In the genomic region with DNA sequence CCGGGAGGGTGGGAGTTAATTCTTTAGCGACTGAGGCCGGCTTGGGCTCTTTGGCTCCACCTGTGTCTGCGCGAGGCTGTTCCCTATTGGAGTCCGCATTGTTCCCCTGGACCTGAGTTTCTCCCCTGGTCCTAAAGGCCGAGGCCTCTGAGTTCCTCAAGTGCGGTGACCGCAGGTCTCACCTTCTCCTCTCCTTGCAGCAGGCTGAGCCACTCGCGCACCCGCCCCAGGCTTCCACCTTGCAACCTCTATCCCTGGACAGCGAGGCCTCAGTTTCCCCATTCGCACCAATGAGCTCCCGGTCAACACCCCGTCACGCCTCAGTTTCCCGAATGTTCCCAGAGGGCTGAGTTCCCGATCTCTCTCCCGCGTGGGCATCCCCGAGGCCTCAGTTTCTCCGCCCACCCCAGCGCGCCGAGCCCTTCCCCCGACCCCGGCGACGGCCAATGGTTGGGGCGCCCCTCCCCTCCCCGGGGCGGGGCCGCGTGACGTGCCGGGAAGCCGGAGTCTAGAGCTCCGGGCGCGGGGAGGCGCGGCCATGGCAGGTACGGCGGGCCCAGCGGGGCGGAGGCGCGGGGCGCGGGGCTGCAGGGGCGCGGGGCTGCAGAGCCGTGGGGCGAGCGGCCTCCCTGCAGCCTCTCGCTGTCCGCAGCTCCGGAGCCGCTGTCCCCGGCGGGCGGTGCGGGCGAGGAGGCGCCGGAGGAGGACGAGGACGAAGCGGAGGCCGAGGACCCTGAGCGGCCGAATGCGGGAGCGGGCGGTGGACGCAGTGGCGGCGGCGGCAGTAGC, we compare ENCODE assay signal across 8 cellular contexts. TPM values are rescaled to one million over a fixed set of nuclear protein-coding genes. Genes with fewer than 3 reads are reported as not detected.
DNase-seq lines count a peak whose midpoint lies in the region; ATAC-seq and TF ChIP-seq lines count a peak whose summit lies in the region.

MPND (plus strand) TSS at position 507 of the 789 bp plus-strand sequence; CDS start at position 539, 32 bp downstream.

- DNase-seq in DMS53 (lab: John Stamatoyannopoulos, UW) (peak; percentile 90), RWPE1 (ENCODE audit: low spot score) (peak; percentile 76), fibroblast of pulmonary artery (ENCODE audit: low read depth) (peak; percentile 75), nephron progenitor cell (peak; percentile 94)
- DNase-seq in Jurkat, Clone E6-1 (ENCODE audit: low read depth, low spot score) = peak; percentile 69
- DNase-seq in activated T-helper 2 cell treated with anti-CD3 and anti-CD28 coated beads, Interferon-gamma antibody, Interleukin-2, Interleukin-4, amounts not matched to agents 10 μg/mL and 5 μg/mL and 100 μg/mL, durations not matched to agents 14 hours and 24 hours and 36 hours (ENCODE audit: low spot score) = peak; percentile 92
- DNase-seq in stimulated activated naive CD8-positive, alpha-beta T cell treated with anti-CD3 and anti-CD28 coated beads, Interleukin-15, amount 100 ng/mL, for 72 hours = peak; percentile 91 to 94

- peak within 1 kb of the TSS; percentile 91 for H3K27ac Mint-ChIP-seq in activated T-helper 2 cell treated with anti-CD3 and anti-CD28 coated beads, Interferon-gamma antibody, Interleukin-2, Interleukin-4, amounts not matched to agents 10 μg/mL and 5 μg/mL and 100 μg/mL, durations not matched to agents 14 hours and 24 hours and 36 hours
- H3K27ac Mint-ChIP-seq in nephron progenitor cell = peak within 1 kb of the TSS; percentile 96
- H3K27ac Mint-ChIP-seq in stimulated activated naive CD8-positive, alpha-beta T cell treated with anti-CD3 and anti-CD28 coated beads, Interleukin-15, amount 100 ng/mL, for 72 hours = peak within 1 kb of the TSS; percentile 87 to 92

- no peaks in the 10 kb centered on the region for H3K9me3 Mint-ChIP-seq in activated T-helper 2 cell treated with anti-CD3 and anti-CD28 coated beads, Interferon-gamma antibody, Interleukin-2, Interleukin-4, amounts not matched to agents 10 μg/mL and 5 μg/mL and 100 μg/mL, durations not matched to agents 14 hours and 24 hours and 36 hours
- no peaks in the 10 kb centered on the region for H3K9me3 Mint-ChIP-seq in nephron progenitor cell
- H3K9me3 Mint-ChIP-seq in stimulated activated naive CD8-positive, alpha-beta T cell treated with anti-CD3 and anti-CD28 coated beads, Interleukin-15, amount 100 ng/mL, for 72 hours = no peaks in the 10 kb centered on the region

- peaks cover 10% of the 10 kb centered on the region for H3K4me1 Mint-ChIP-seq in activated T-helper 2 cell treated with anti-CD3 and anti-CD28 coated beads, Interferon-gamma antibody, Interleukin-2, Interleukin-4, amounts not matched to agents 10 μg/mL and 5 μg/mL and 100 μg/mL, durations not matched to agents 14 hours and 24 hours and 36 hours (ENCODE audit: low read depth)
- peaks cover 34% of the 10 kb centered on the region for H3K4me1 Mint-ChIP-seq in nephron progenitor cell
- H3K4me1 Mint-ChIP-seq in stimulated activated naive CD8-positive, alpha-beta T cell treated with anti-CD3 and anti-CD28 coated beads, Interleukin-15, amount 100 ng/mL, for 72 hours = peaks cover 38% of the 10 kb centered on the region

- peak within 1 kb of the TSS; percentile 92 for H3K4me3 Mint-ChIP-seq in activated T-helper 2 cell treated with anti-CD3 and anti-CD28 coated beads, Interferon-gamma antibody, Interleukin-2, Interleukin-4, amounts not matched to agents 10 μg/mL and 5 μg/mL and 100 μg/mL, durations not matched to agents 14 hours and 24 hours and 36 hours (ENCODE audit: low read depth)
- peak within 1 kb of the TSS; percentile 85 for H3K4me3 Mint-ChIP-seq in nephron progenitor cell
- peak within 1 kb of the TSS; percentile 87 to 98 for H3K4me3 Mint-ChIP-seq in stimulated activated naive CD8-positive, alpha-beta T cell treated with anti-CD3 and anti-CD28 coated beads, Interleukin-15, amount 100 ng/mL, for 72 hours

- intact Hi-C loops in activated T-helper 2 cell treated with anti-CD3 and anti-CD28 coated beads, Interferon-gamma antibody, Interleukin-2, Interleukin-4, amounts not matched to agents 10 μg/mL and 5 μg/mL and 100 μg/mL, durations not matched to agents 14 hours and 24 hours and 36 hours (cut with micrococcal nuclease) = loop anchor here (1.0 to 2.0 kb wide), 3 partner anchors 15 to 57 kb away; partner anchors contain the start of gene SH3GL1

- H3K36me3 Mint-ChIP-seq in activated T-helper 2 cell treated with anti-CD3 and anti-CD28 coated beads, Interferon-gamma antibody, Interleukin-2, Interleukin-4, amounts not matched to agents 10 μg/mL and 5 μg/mL and 100 μg/mL, durations not matched to agents 14 hours and 24 hours and 36 hours (ENCODE audit: low read depth) = peaks cover 13% of the 10 kb centered on the region
- peaks cover 26% of the 10 kb centered on the region for H3K36me3 Mint-ChIP-seq in nephron progenitor cell (ENCODE audit: low read depth)

- POLR2A ChIA-PET in RWPE1 (lab: Yijun Ruan, JAX; ENCODE audit: low non-redundant PET) = interaction anchor here (0.6 to 1.2 kb wide), 3 partner anchors 11 to 111 kb away, joined by 3 to 4 read pairs (median 3); no protein-coding TSS in a partner anchor

- H3K27ac ChIP-seq in RWPE1 = peak within 1 kb of the TSS; percentile 91

- H3K4me3 ChIP-seq in Jurkat, Clone E6-1 (ENCODE audit: low read length) = peak within 1 kb of the TSS; percentile 86
- peak within 1 kb of the TSS; percentile 74 for H3K4me3 ChIP-seq in fibroblast of pulmonary artery (replicated peaks; ENCODE audit: low read depth, low read length)

- CTCF ChIA-PET in RWPE1 (lab: Yijun Ruan, JAX) = interaction anchor here (0.6 to 2.3 kb wide), 7 partner anchors 9 to 302 kb away, joined by 3 to 10 read pairs (median 4); partner anchors contain the start of gene YJU2

- no peaks in the 10 kb centered on the region for H3K27me3 Mint-ChIP-seq in activated T-helper 2 cell treated with anti-CD3 and anti-CD28 coated beads, Interferon-gamma antibody, Interleukin-2, Interleukin-4, amounts not matched to agents 10 μg/mL and 5 μg/mL and 100 μg/mL, durations not matched to agents 14 hours and 24 hours and 36 hours (ENCODE audit: low read depth)
- peaks cover 4% of the 10 kb centered on the region for H3K27me3 Mint-ChIP-seq in nephron progenitor cell (ENCODE audit: low read depth, poor library complexity)
- H3K27me3 Mint-ChIP-seq in stimulated activated naive CD8-positive, alpha-beta T cell treated with anti-CD3 and anti-CD28 coated beads, Interleukin-15, amount 100 ng/mL, for 72 hours = no peaks in the 10 kb centered on the region

- peak; percentile 52 for ATAC-seq in GM21576 (IDR thresholded peaks at IDR 0.05; ENCODE audit: unreplicated experiment)
- ATAC-seq in stimulated activated naive CD8-positive, alpha-beta T cell treated with anti-CD3 and anti-CD28 coated beads, Interleukin-15, amount 100 ng/mL, for 72 hours = peak; percentile 81

- no peak for TF ChIP-seq CTCF in RWPE1 (conservative IDR thresholded peaks at IDR 0.05; ENCODE audit: low read depth)
- TF ChIP-seq CTCF in fibroblast of pulmonary artery (IDR thresholded peaks at IDR 0.05; ENCODE audit: low read length, missing control alignments) = peak; percentile 27
- TF ChIP-seq CTCF in nephron progenitor cell (IDR thresholded peaks at IDR 0.05) = peak; percentile 16

RNA-seq across cellular contexts. Expression of gene MPND, which starts in this region (rescaled TPM):
- polyA plus RNA-seq in Jurkat, Clone E6-1 (2012; ENCODE audit: insufficient read depth, insufficient read length) = 45.0 TPM
- 19.3 and 20.2 TPM in 2 replicates for total RNA-seq in activated T-helper 2 cell treated with anti-CD3 and anti-CD28 coated beads, Interferon-gamma antibody, Interleukin-2, Interleukin-4, amounts not matched to agents 10 μg/mL and 5 μg/mL and 100 μg/mL, durations not matched to agents 14 hours and 24 hours and 36 hours

Comparison
In these comparisons a context has a peak if more than half of its experiments do, and no peak if none do; other contexts are left out.
1. Peak in every context shown above with its lines: DNase-seq, ATAC-seq, H3K4me3 ChIP-seq and H3K27ac ChIP-seq.